8 cellular contexts compared by ENCODE assay signal in genomic region chr6:127484207-127484858, GRCh38. TPM values are rescaled to one million over a fixed set of nuclear protein-coding genes. Genes with fewer than 3 reads are reported as not detected.
DNase-seq lines count a peak whose midpoint lies in the region; ATAC-seq, FAIRE-seq and TF ChIP-seq lines count a peak whose summit lies in the region.

No MANE protein-coding gene starts in this region.

- ATAC-seq in HG02870 (IDR thresholded peaks at IDR 0.05; ENCODE audit: unreplicated experiment) = peak; percentile 100
- no peak for ATAC-seq in heart left ventricle

- no TSS peak for BruUV-seq in MCF 10A (replicated peaks; lab: Mats Ljungman, UMichigan)

- H3K14ac ChIP-seq in H1 (ENCODE audit: insufficient read length) = no peak overlapping the region

- peak overlapping the region; percentile 13 for H3K56ac ChIP-seq in H1 (replicated peaks; ENCODE audit: insufficient read length, low read depth, low read length)

- peak overlapping the region; percentile 96; the same call in 1 of the 2 replicates for H2BK5ac ChIP-seq in H1 (ENCODE audit: low read depth, low read length)

- DNase-seq in MCF 10A (ENCODE audit: unreplicated experiment) = peak; percentile 9
- DNase-seq in breast epithelium (ENCODE audit: low spot score in 2 of 2) = no peak
- DNase-seq in NOMO-1 treated with DMSO at 0.1 percent for 48 hours (lab: John Stamatoyannopoulos, UW; ENCODE audit: unreplicated experiment) = peak; percentile 81
- no peak for DNase-seq in H1 (ENCODE audit: low read depth in 1 of 2, low spot score in 2 of 2)
- DNase-seq in renal cortical epithelial cell (ENCODE audit: low read depth) = peak; percentile 86
- DNase-seq in HEK293T (ENCODE audit: extremely low spot score) = no peak
- DNase-seq in heart left ventricle = no peak

- H4K91ac ChIP-seq in H1 (replicated peaks; ENCODE audit: insufficient read length, low read length) = peak overlapping the region; percentile 34

- H3K9ac ChIP-seq in H1 (replicated peaks in 1 of 4; ENCODE audit: extremely low read depth in 1 of 4, low read depth in 3 of 4, low read length in 3 of 4) = 0 out of 7 replicates have a peak overlapping the region, but pooled peaks of 1 of the 4 experiments have one; percentile 45

- FAIRE-seq in H1 (lab: Jason Lieb, UNC) = peak; percentile 48

- POLR2A ChIA-PET in MCF 10A (lab: Yijun Ruan, JAX) = no interaction called here
- POLR2A ChIA-PET in H1 (lab: Charles Lee; ENCODE audit: partially characterized antibody) = interaction anchor here (0.7 to 3.9 kb wide), 8 partner anchors 8 to 35 kb away, joined by 3 to 34 read pairs (median 6); partner anchors contain the start of gene MTCL3
- POLR2A ChIA-PET in HEK293T (lab: Yijun Ruan, JAX) = interaction anchor here (1.9 kb wide), 1 partner anchor 31 kb away, joined by 11 read pairs; no protein-coding TSS in a partner anchor

- H3K27me3 ChIP-seq in breast epithelium (no peaks in the 10 kb centered on the region), H1 (replicated peaks in 1 of 4; ENCODE audit: control insufficient read depth in 3 of 4, extremely low read depth in 1 of 4, insufficient read depth in 3 of 4, low read length in 3 of 4) (no peaks in the 10 kb centered on the region), heart left ventricle (no peaks in the 10 kb centered on the region)

- H3K23me2 ChIP-seq in H1 (ENCODE audit: low read depth, low read length) = no peaks in the 10 kb centered on the region

- 43% methylated on average over 3 of the region's 3 CpGs; no CpG with 5 or more reads in 1 of the 2 experiments for WGBS in H1 (ENCODE audit: extremely low coverage in 1 of 2, insufficient coverage in 1 of 2, insufficient read length in 1 of 2, insufficient replicate concordance in 2 of 2, low coverage in 1 of 2, low lambda C conversion rate in 2 of 2, missing lambda C conversion rate in 1 of 2), 2 experiments
- WGBS in heart left ventricle, 4 donors = 40 to 46% (median 43%) methylated on average over 3 of the region's 3 CpGs

- no peak overlapping the region for H3K27ac ChIP-seq in breast epithelium
- peak overlapping the region; percentile 90 for H3K27ac ChIP-seq in H1 (ENCODE audit: low read depth, low read length)
- H3K27ac ChIP-seq in heart left ventricle = peak overlapping the region in 1 of 12 donors; percentile 76

- H3K4me1 Mint-ChIP-seq in MCF 10A (ENCODE audit: insufficient read depth, unreplicated experiment) = peaks cover 33% of the 10 kb centered on the region

- no peak overlapping the region for H4K8ac ChIP-seq in H1 (ENCODE audit: extremely low read depth, insufficient read depth, low read length)

- no peaks in the 10 kb centered on the region for H3K79me1 ChIP-seq in H1 (ENCODE audit: low read depth, low read length)

- no peaks in the 10 kb centered on the region for H3K4me1 ChIP-seq in breast epithelium
- H3K4me1 ChIP-seq in H1 (replicated peaks in 1 of 4; ENCODE audit: control insufficient read depth in 3 of 4, insufficient read depth in 4 of 4, low read length in 3 of 4) = peaks cover 0 to 31% (median 16%) of the 10 kb centered on the region in 4 experiments
- peaks cover 0 to 16% (median 0%) of the 10 kb centered on the region in 12 donors for H3K4me1 ChIP-seq in heart left ventricle

- H2BK15ac ChIP-seq in H1 (ENCODE audit: low read length) = no peak overlapping the region

- H2BK12ac ChIP-seq in H1 (ENCODE audit: low read depth, low read length) = peak overlapping the region; percentile 88; the same call in 1 of the 2 replicates

- no peak overlapping the region for H3K23ac ChIP-seq in H1 (ENCODE audit: insufficient read length)

- H3K4me2 ChIP-seq in H1 (ENCODE audit: insufficient read depth in 1 of 2, low read depth in 2 of 2, low read length in 2 of 2) = peak overlapping the region; percentile 62 to 80; a peak in 2 of 4 replicates

- H3K27ac Mint-ChIP-seq in MCF 10A (ENCODE audit: low read depth, unreplicated experiment) = peak overlapping the region; percentile 43

- TF ChIP-seq POLR2A in breast epithelium (IDR thresholded peaks at IDR 0.05) = no peak
- TF ChIP-seq POLR2A in H1 (IDR thresholded peaks at IDR 0.05; ENCODE audit: control extremely low read depth in 1 of 2, low read depth in 2 of 2, low read length in 2 of 2) = no peak
- no peak for TF ChIP-seq POLR2A in heart left ventricle (IDR thresholded peaks at IDR 0.05)

- H3K27me3 Mint-ChIP-seq in MCF 10A (ENCODE audit: insufficient read depth, unreplicated experiment) = no peaks in the 10 kb centered on the region

- no peak overlapping the region for H2AFZ ChIP-seq in H1 (ENCODE audit: low read length)

- no peak for TF ChIP-seq EP300 in H1 (IDR thresholded peaks at IDR 0.05; ENCODE audit: borderline replicate concordance in 1 of 2, low read depth in 2 of 2, low read length in 2 of 2)

- H4K20me1 ChIP-seq in H1 (replicated peaks in 1 of 2; ENCODE audit: control insufficient read depth in 1 of 2, insufficient read depth in 2 of 2, low read length in 2 of 2) = no peaks in the 10 kb centered on the region

- H3K79me2 ChIP-seq in H1 (ENCODE audit: control insufficient read depth in 1 of 2, insufficient read depth in 2 of 2, low read length in 2 of 2) = no peaks in the 10 kb centered on the region

- peak overlapping the region; percentile 34 for H3K4me3 Mint-ChIP-seq in MCF 10A (ENCODE audit: unreplicated experiment)

- H3K9me3 ChIP-seq in breast epithelium (no peaks in the 10 kb centered on the region), H1 (ENCODE audit: insufficient read depth in 2 of 2, low read depth in 1 of 2, low read length in 1 of 2) (no peaks in the 10 kb centered on the region), heart left ventricle (no peaks in the 10 kb centered on the region)

- H3K36me3 ChIP-seq in breast epithelium (no peaks in the 10 kb centered on the region), H1 (ENCODE audit: control insufficient read depth in 2 of 4, insufficient read depth in 4 of 4, low read length in 3 of 4) (peaks cover 0 to 6% (median 2%) of the 10 kb centered on the region in 4 experiments; a peak in 4 of 8 replicates), heart left ventricle (peaks cover 0 to 4% (median 0%) of the 10 kb centered on the region in 9 donors)

- CTCF ChIA-PET in MCF 10A (lab: Yijun Ruan, JAX) (interaction anchor here (0.5 to 2.0 kb wide), 4 partner anchors 33 to 182 kb away, joined by 3 to 7 read pairs (median 4); no protein-coding TSS in a partner anchor), H1 (lab: Charles Lee; ENCODE audit: partially characterized antibody) (interaction anchor here (0.9 to 4.1 kb wide), 8 partner anchors 10 to 62 kb away, joined by 3 to 31 read pairs (median 4); partner anchors contain the start of gene MTCL3), HEK293T (lab: Yijun Ruan, JAX) (interaction anchor here (0.6 to 1.0 kb wide), 3 partner anchors 32 to 1612 kb away, joined by 3 to 4 read pairs (median 3); no protein-coding TSS in a partner anchor)

- TF ChIP-seq CTCF in MCF 10A (IDR thresholded peaks at IDR 0.05; ENCODE audit: unreplicated experiment) (no peak), breast epithelium (IDR thresholded peaks at IDR 0.05) (no peak), H1 (IDR thresholded peaks at IDR 0.05; ENCODE audit: control extremely low read depth in 1 of 3, insufficient read depth in 1 of 3, low read depth in 1 of 3, low read length in 3 of 3) (no peak), heart left ventricle (IDR thresholded peaks at IDR 0.05) (no peak)

- peak overlapping the region; percentile 56 for H3K18ac ChIP-seq in H1 (ENCODE audit: extremely low read depth, low read length)

- intact Hi-C loops in MCF 10A (cut with micrococcal nuclease) = no loop called here
- intact Hi-C loops in breast epithelium (cut with DNase I; ENCODE audit: low total_unique reads) = no loop called here
- intact Hi-C loops in heart left ventricle (cut with DNase I) = no loop called here

- peak overlapping the region; percentile 69; the same call in 1 of the 2 replicates for H2AK5ac ChIP-seq in H1 (ENCODE audit: low read depth, low read length)

- TF ChIP-seq RAD21 in H1 (IDR thresholded peaks at IDR 0.05 in 1 of 2, conservative IDR thresholded peaks at IDR 0.05 in 1 of 2; ENCODE audit: low read depth in 2 of 2, low read length in 2 of 2) = no peak

- H4K5ac ChIP-seq in H1 (ENCODE audit: insufficient read length, low read depth, low read length) = peak overlapping the region; percentile 92

- H3K4me3 ChIP-seq in breast epithelium (peak overlapping the region in 1 of 3 donors; percentile 22), H1 (ENCODE audit: extremely low read depth in 1 of 4, insufficient read depth in 2 of 4, low read depth in 3 of 4, low read length in 4 of 4) (peak overlapping the region in 1 of 4 experiments; percentile 44; a peak in 1 of 8 replicates), heart left ventricle (peak overlapping the region in 2 of 12 donors; percentile 20 to 23)

- peak overlapping the region; percentile 25 for H3K4ac ChIP-seq in H1 (replicated peaks; ENCODE audit: insufficient read length, low read depth, low read length)

- peak overlapping the region; percentile 77; the same call in 1 of the 2 replicates for H2BK20ac ChIP-seq in H1 (ENCODE audit: low read length)

- H2BK120ac ChIP-seq in H1 (replicated peaks; ENCODE audit: low read depth, low read length) = peak overlapping the region; percentile 63

- H3K9me3 Mint-ChIP-seq in MCF 10A (ENCODE audit: unreplicated experiment) = no peaks in the 10 kb centered on the region

- no peaks in the 10 kb centered on the region for H3K36me3 Mint-ChIP-seq in MCF 10A (ENCODE audit: insufficient read depth, unreplicated experiment)

TF ChIP-seq in H1, 55 proteins besides CTCF, POLR2A, EP300 and RAD21:
- TF ChIP-seq TAF7 (optimal IDR thresholded peaks at IDR 0.05; ENCODE audit: borderline replicate concordance, low read depth, low read length) (peak; percentile 23), SAP30 (IDR thresholded peaks at IDR 0.05; ENCODE audit: insufficient read depth, insufficient replicate concordance, low read length) (no peak)
TF ChIP-seq in H1: peak in this region for 1.

TF ChIP-seq in HEK293T, 16 proteins besides CTCF, POLR2A, EP300 and RAD21 (continues in another document):
- no peak for TF ChIP-seq CTBP1 (IDR thresholded peaks at IDR 0.05; ENCODE audit: borderline replicate concordance)
- TF ChIP-seq ARNT (IDR thresholded peaks at IDR 0.05) = no peak
- TF ChIP-seq FOXK2 (IDR thresholded peaks at IDR 0.05) = no peak
- no peak for TF ChIP-seq L3MBTL2 (conservative IDR thresholded peaks at IDR 0.05)

RNA-seq across cellular contexts. Expression of gene KIAA0408, which starts 25.1 kb away (rescaled TPM):
- total RNA-seq in MCF 10A (2022) = not detected in 2 replicates
- total RNA-seq in breast epithelium = 10 to 100 TPM in 1 of 3 donors, 1 to 10 TPM in 2; 2.2 to 42.7 (median 3.3) TPM
- total RNA-seq in H1 (2021; fragmentation: NEBNext Ultra II Directional; extraction: Animal tissue kit (Norgen Biotek cat#: 25700)) = 9.2 and 10.8 TPM in 2 replicates
- polyA plus RNA-seq in H1 (2011; rRNA removed) = 0.96 and 3.3 TPM in 2 replicates
- polyA plus RNA-seq in H1 (2011; cell fraction: cytosol; rRNA removed) = 2.6 TPM
- 5.0 TPM for polyA plus RNA-seq in H1 (2011; cell fraction: nucleus; rRNA removed)
- 4.2 to 13.9 TPM (median 7.5 TPM) in 4 replicates for polyA plus RNA-seq in H1 (2012, experiment 1 of 2)
- 1.0 TPM for polyA plus RNA-seq in H1 (2012, experiment 2 of 2)
- polyA plus RNA-seq in H1 (2013, experiment 1 of 2) = 12.2 TPM
- 12.1 TPM for polyA plus RNA-seq in H1 (2013, experiment 2 of 2)
- 3.4 and 8.0 TPM in 2 replicates for polyA minus RNA-seq in H1 (2011; rRNA and poly(A)+ RNA removed)
- 0.29 TPM for polyA minus RNA-seq in H1 (2011; cell fraction: cytosol; rRNA and poly(A)+ RNA removed)
- polyA minus RNA-seq in H1 (2011; cell fraction: nucleus; rRNA and poly(A)+ RNA removed) = 5.8 TPM
- 1.0 and 4.4 TPM in 2 replicates for total RNA-seq in renal cortical epithelial cell
- total RNA-seq in heart left ventricle = 1 to 10 TPM in 6 of 9 donors, under 1 TPM in 3; 0.28 to 3.3 (median 1.2) TPM
- polyA plus RNA-seq in heart left ventricle = under 1 TPM; 0.39 to 0.57 TPM

Comparison
In these comparisons a context has a peak if more than half of its experiments do, and no peak if none do; other contexts are left out.
1. DNase-seq: peak in MCF 10A (single experiment), NOMO-1 treated with DMSO at 0.1 percent for 48 hours (single experiment) and renal cortical epithelial cell (single experiment); none in breast epithelium (0 of 2), H1 (0 of 2), HEK293T (single experiment) and heart left ventricle (0 of 5).